Comparison of ENCODE assay signal across 13 cellular contexts in genomic region chrX:129760155-129760554, GRCh38. TPM values are rescaled to one million over a fixed set of nuclear protein-coding genes. Genes with fewer than 3 reads are reported as not detected.
A peak's percentile ranks its signal among the peaks of the same experiment; 100 is the strongest.
DNase-seq lines count a peak whose midpoint lies in the region; ATAC-seq and TF ChIP-seq lines count a peak whose summit lies in the region.
"Had no signal": no experiment of that assay in that cellular context is flagged by ENCODE, and none has a peak within 500 bp of the region (broad histone marks: within the 10 kb centered on the region; RNA-seq: fewer than 3 reads in every experiment).

No MANE protein-coding gene starts in this region.

- H3K27ac ChIP-seq in temporal lobe (ENCODE audit: low read depth, low read length): peak overlapping the region; percentile 7
- H3K27ac ChIP-seq in ascending aorta: peak overlapping the region in 1 of 2 donors; percentile 56
- no peak overlapping the region for H3K27ac ChIP-seq in ovary

- H3K4me1 ChIP-seq in ascending aorta: no peaks in the 10 kb centered on the region
- no peaks in the 10 kb centered on the region for H3K4me1 ChIP-seq in ovary (ENCODE audit: insufficient read depth)

- H3K27me3 ChIP-seq in ascending aorta (no peaks in the 10 kb centered on the region), ovary (no peaks in the 10 kb centered on the region)

- H3K4me3 ChIP-seq in ascending aorta (no peak overlapping the region), ovary (no peak overlapping the region)

- ATAC-seq in activated T-cell treated with anti-CD3 and anti-CD28 coated beads, Interleukin-2, amount 50 U/mL, for 4 hours: peak; percentile 15 to 17
- ATAC-seq in T-helper 17 cell (peak; percentile 19), GM18519 (IDR thresholded peaks at IDR 0.05; ENCODE audit: low FRiP score, unreplicated experiment) (no peak)

- peak overlapping the region; percentile 40 for H3K4me3 Mint-ChIP-seq in activated T-cell treated with anti-CD3 and anti-CD28 coated beads, Interleukin-2, amount 50 U/mL, for 4 hours
- H3K4me3 Mint-ChIP-seq in T-helper 17 cell (no peak overlapping the region), immature natural killer cell (peak overlapping the region; percentile 63 to 76 (median 72))
- H3K4me3 Mint-ChIP-seq: neural crest cell had no signal

- no peak for TF ChIP-seq POLR2A in ovary (IDR thresholded peaks at IDR 0.05)

- TF ChIP-seq CTCF in ascending aorta (IDR thresholded peaks at IDR 0.05) (no peak), ovary (IDR thresholded peaks at IDR 0.05) (no peak)

- no peak for DNase-seq in activated T-cell treated with anti-CD3 and anti-CD28 coated beads, Interleukin-2, amount 50 U/mL, for 4 hours
- no peak for DNase-seq in activated T-cell treated with anti-CD3 and anti-CD28 coated beads, Interleukin-2, amount 50 U/mL, for 48 hours
- DNase-seq in T-helper 17 cell (no peak), immature natural killer cell (no peak), ascending aorta (ENCODE audit: low spot score in 2 of 2) (no peak), ovary (no peak)
- DNase-seq: glutamatergic neuron, NCI-H2171 had no signal

- no peak for TF ChIP-seq EP300 in ovary (IDR thresholded peaks at IDR 0.05)

- peaks cover 61% of the 10 kb centered on the region for H3K4me1 Mint-ChIP-seq in activated T-cell treated with anti-CD3 and anti-CD28 coated beads, Interleukin-2, amount 50 U/mL, for 4 hours (ENCODE audit: low read depth)
- H3K4me1 Mint-ChIP-seq in T-helper 17 cell (peaks cover 26% of the 10 kb centered on the region), immature natural killer cell (peaks cover 67% of the 10 kb centered on the region in 2 donors)
- H3K4me1 Mint-ChIP-seq: neural crest cell had no signal

- H3K36me3 Mint-ChIP-seq in activated T-cell treated with anti-CD3 and anti-CD28 coated beads, Interleukin-2, amount 50 U/mL, for 4 hours (ENCODE audit: insufficient read depth): no peaks in the 10 kb centered on the region
- H3K36me3 Mint-ChIP-seq in T-helper 17 cell (ENCODE audit: low read depth) (no peaks in the 10 kb centered on the region), immature natural killer cell (no peaks in the 10 kb centered on the region)

- H3K27me3 Mint-ChIP-seq in activated T-cell treated with anti-CD3 and anti-CD28 coated beads, Interleukin-2, amount 50 U/mL, for 4 hours (ENCODE audit: low read depth): no peaks in the 10 kb centered on the region
- H3K27me3 Mint-ChIP-seq in T-helper 17 cell (no peaks in the 10 kb centered on the region), immature natural killer cell (ENCODE audit: low read depth in 3 of 3) (peaks cover 0 to 5% (median 4%) of the 10 kb centered on the region in 3 donors)

- H3K27ac Mint-ChIP-seq in T-helper 17 cell (peak overlapping the region; percentile 60), immature natural killer cell (peak overlapping the region; percentile 85 to 94 (median 91))

- no peaks in the 10 kb centered on the region for H3K9me3 Mint-ChIP-seq in activated T-cell treated with anti-CD3 and anti-CD28 coated beads, Interleukin-2, amount 50 U/mL, for 4 hours
- H3K9me3 Mint-ChIP-seq in immature natural killer cell: no peaks in the 10 kb centered on the region

- H3K36me3 ChIP-seq in ascending aorta (no peaks in the 10 kb centered on the region), ovary (no peaks in the 10 kb centered on the region)

- intact Hi-C loops in ascending aorta (cut with DNase I): no loop called here
- intact Hi-C loops in ovary (cut with DNase I): no loop called here

- H3K9me3 ChIP-seq in T-helper 17 cell (ENCODE audit: control insufficient read depth, low read length, poor library complexity, severe bottlenecking) (no peaks in the 10 kb centered on the region), ascending aorta (no peaks in the 10 kb centered on the region), ovary (no peaks in the 10 kb centered on the region)

- WGBS in ovary, 3 donors: 52 to 66% (median 55%) methylated on average over 9 of the region's 9 CpGs

RNA-seq across cellular contexts. Expression of gene SASH3, which starts 19.6 kb away (rescaled TPM):
- 100 to 1,000 TPM in 2 of 3 donors, 10 to 100 TPM in 1; 92.5 to 114 (median 108) TPM for total RNA-seq in activated T-cell treated with anti-CD3 and anti-CD28 coated beads, Interleukin-2, amount 50 U/mL, for 4 hours
- total RNA-seq in T-helper 17 cell (100 to 1,000 TPM; 114 to 116 TPM), temporal lobe (0.49 TPM), ascending aorta (31.0 TPM), ovary (1 to 10 TPM; 1.9 to 7.2 (median 3.3) TPM)
- polyA plus RNA-seq in immature natural killer cell (100 to 1,000 TPM; 254 to 569 (median 270) TPM), ovary (1 to 10 TPM; 1.8 to 8.2 TPM)
- total RNA-seq: M059J, neural crest cell had no signal
- polyA plus RNA-seq: AG04450 had no signal

RNA-seq across cellular contexts. Expression of gene XPNPEP2, which starts 21.4 kb away (rescaled TPM):
- under 1 TPM; 0.05 to 0.13 (median 0.08) TPM for total RNA-seq in activated T-cell treated with anti-CD3 and anti-CD28 coated beads, Interleukin-2, amount 50 U/mL, for 4 hours
- total RNA-seq in T-helper 17 cell (under 1 TPM; 0.25 to 0.83 TPM), temporal lobe (under 0.01 TPM), ascending aorta (7.7 TPM), ovary (1 to 10 TPM in 5 of 7 donors, under 1 TPM in 2; 0.28 to 6.4 (median 1.4) TPM)
- polyA plus RNA-seq in immature natural killer cell (1 to 10 TPM in 2 of 3 donors, under 1 TPM in 1; 0.60 to 2.9 (median 2.7) TPM), ovary (1 to 10 TPM in 1 of 2 donors, under 1 TPM in 1; 0.58 to 4.0 TPM)
- total RNA-seq: M059J had no signal
